In the genomic region with DNA sequence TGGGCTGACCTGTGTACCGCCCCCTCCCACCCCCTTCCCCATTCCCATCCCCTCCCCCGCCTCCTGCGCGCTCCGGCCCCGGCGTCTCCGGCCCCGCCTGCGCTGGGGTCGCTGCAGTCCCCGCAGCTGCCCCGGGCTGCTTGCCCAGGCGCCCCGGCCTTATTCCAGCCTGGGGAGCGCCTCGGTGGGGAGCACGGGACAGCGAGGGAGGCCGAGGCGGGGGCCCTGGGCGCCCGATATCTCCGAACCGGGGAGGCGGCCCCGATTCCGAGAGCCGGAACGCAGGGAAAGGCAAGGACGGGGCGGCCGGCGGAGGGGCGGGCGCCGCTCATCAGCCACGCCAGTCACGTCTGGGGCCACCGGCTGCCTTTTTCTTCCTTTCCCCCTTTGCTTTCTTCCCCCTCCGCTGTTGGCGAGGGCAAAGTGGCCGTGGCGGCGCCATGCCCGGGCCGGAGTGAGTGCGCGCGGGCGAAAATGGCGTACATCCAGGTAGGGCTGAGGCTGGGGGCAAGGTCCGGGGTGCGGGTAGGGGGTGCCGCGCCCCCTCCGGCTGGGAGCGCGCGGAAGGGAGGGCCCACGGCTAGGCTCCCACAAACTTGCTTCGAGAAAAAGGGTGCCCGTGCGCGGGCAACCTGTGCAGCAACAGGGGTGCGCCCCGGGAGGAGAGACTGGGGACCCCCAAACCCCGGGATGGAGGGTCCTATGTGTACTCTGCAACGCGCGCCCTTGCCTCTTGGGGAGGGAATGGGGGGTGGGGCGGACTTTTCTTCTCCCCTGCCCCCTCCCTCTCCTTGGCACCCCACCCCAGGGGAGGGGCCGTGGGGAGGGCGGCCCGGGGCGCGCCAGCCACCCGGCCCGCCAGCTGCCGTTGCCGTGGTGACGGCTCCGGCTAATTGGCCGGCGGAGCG, we compare ENCODE assay signal across 8 cellular contexts. TPM values are rescaled to one million over a fixed set of nuclear protein-coding genes. Genes with fewer than 3 reads are reported as not detected.
DNase-seq lines count a peak whose midpoint lies in the region; ATAC-seq and TF ChIP-seq lines count a peak whose summit lies in the region.

A gene with protein sequence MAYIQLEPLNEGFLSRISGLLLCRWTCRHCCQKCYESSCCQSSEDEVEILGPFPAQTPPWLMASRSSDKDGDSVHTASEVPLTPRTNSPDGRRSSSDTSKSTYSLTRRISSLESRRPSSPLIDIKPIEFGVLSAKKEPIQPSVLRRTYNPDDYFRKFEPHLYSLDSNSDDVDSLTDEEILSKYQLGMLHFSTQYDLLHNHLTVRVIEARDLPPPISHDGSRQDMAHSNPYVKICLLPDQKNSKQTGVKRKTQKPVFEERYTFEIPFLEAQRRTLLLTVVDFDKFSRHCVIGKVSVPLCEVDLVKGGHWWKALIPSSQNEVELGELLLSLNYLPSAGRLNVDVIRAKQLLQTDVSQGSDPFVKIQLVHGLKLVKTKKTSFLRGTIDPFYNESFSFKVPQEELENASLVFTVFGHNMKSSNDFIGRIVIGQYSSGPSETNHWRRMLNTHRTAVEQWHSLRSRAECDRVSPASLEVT (plus strand): TSS at position 68 of the 908 bp plus-strand sequence. CDS start 407 bp downstream, at position 475.

- H3K27ac ChIP-seq in brain microvascular endothelial cell: no peak within 1 kb of the TSS
- H3K27ac ChIP-seq in thyroid gland: peak within 1 kb of the TSS in 2 of 3 donors; percentile 56 to 77
- H3K27ac ChIP-seq in Karpas-422 (ENCODE audit: low read length): no peak within 1 kb of the TSS

- H3K79me2 ChIP-seq in Karpas-422 (ENCODE audit: low read length): no peaks in the 10 kb centered on the region

- 0% methylated on average over 13 to 19 of the region's 86 CpGs for WGBS in thyroid gland, 2 donors

- TF ChIP-seq CTCF in brain microvascular endothelial cell (IDR thresholded peaks at IDR 0.05; ENCODE audit: low read depth, low read length, missing control alignments) (no peak), thyroid gland (IDR thresholded peaks at IDR 0.05) (no peak)

- H3K4me3 ChIP-seq in brain microvascular endothelial cell (ENCODE audit: low read depth, low read length) (peak within 1 kb of the TSS; percentile 43), thyroid gland (replicated peaks in 1 of 3) (peak within 1 kb of the TSS in 2 of 3 donors; percentile 54 to 76), Karpas-422 (ENCODE audit: low read length) (no peak within 1 kb of the TSS)

- no peak within 1 kb of the TSS for H2AFZ ChIP-seq in Karpas-422 (ENCODE audit: low read length)

- H3K36me3 ChIP-seq in brain microvascular endothelial cell (replicated peaks) (no peaks in the 10 kb centered on the region), thyroid gland (no peaks in the 10 kb centered on the region), Karpas-422 (ENCODE audit: insufficient read depth, low read length) (no peaks in the 10 kb centered on the region)

- no peak within 1 kb of the TSS for H3K9ac ChIP-seq in Karpas-422 (ENCODE audit: low read length)

- H3K4me1 ChIP-seq in thyroid gland: peaks cover 9 to 10% of the 10 kb centered on the region in 2 donors
- no peaks in the 10 kb centered on the region for H3K4me1 ChIP-seq in Karpas-422 (ENCODE audit: low read length)

- intact Hi-C loops in thyroid gland (cut with DNase I): loop anchor here (5.0 to 10.0 kb wide), 2 partner anchors 81 to 336 kb away; no protein-coding TSS in a partner anchor

- no peaks in the 10 kb centered on the region for H3K9me2 ChIP-seq in Karpas-422 (replicated peaks; ENCODE audit: insufficient read depth, low read length)

- in situ Hi-C loops in brain microvascular endothelial cell (cut with HindIII; ENCODE audit: low pct_ligation_motif_present, low sequenced_read_pairs): no loop called here

- DNase-seq in DMS53 treated with DMSO at 0.1 percent for 48 hours (lab: John Stamatoyannopoulos, UW; ENCODE audit: unreplicated experiment): peak; percentile 30
- peak; percentile 94 for DNase-seq in NCI-H146 (lab: John Stamatoyannopoulos, UW)
- DNase-seq in brain microvascular endothelial cell: no peak
- DNase-seq in left lobe of liver (ENCODE audit: low spot score): peak; percentile 70
- DNase-seq in thyroid gland: peak; percentile 57 to 61
- DNase-seq in Karpas-422: no peak

- peaks cover 14% of the 10 kb centered on the region for H3K27me3 ChIP-seq in brain microvascular endothelial cell (replicated peaks)
- H3K27me3 ChIP-seq in thyroid gland: no peaks in the 10 kb centered on the region
- no peaks in the 10 kb centered on the region for H3K27me3 ChIP-seq in Karpas-422 (ENCODE audit: low read length)

- H3K9me3 ChIP-seq in thyroid gland (no peaks in the 10 kb centered on the region), Karpas-422 (ENCODE audit: low read length) (no peaks in the 10 kb centered on the region; the same call in 1 of the 2 replicates)

- no peaks in the 10 kb centered on the region for H4K20me1 ChIP-seq in Karpas-422 (ENCODE audit: insufficient read depth, low read depth, low read length)

- no peak within 1 kb of the TSS for H3K4me2 ChIP-seq in Karpas-422 (ENCODE audit: low read depth, low read length, poor library complexity, severe bottlenecking)

- ATAC-seq in left lobe of liver: peak; percentile 74
- no peak for ATAC-seq in GM18858 (IDR thresholded peaks at IDR 0.05; ENCODE audit: unreplicated experiment)
- no peak for ATAC-seq in GM21381 (IDR thresholded peaks at IDR 0.05; ENCODE audit: unreplicated experiment)

- TF ChIP-seq POLR2A in thyroid gland (IDR thresholded peaks at IDR 0.05): no peak

RNA-seq across cellular contexts. Expression of the gene that starts here (rescaled TPM):
- total RNA-seq in left lobe of liver (7.7 TPM), thyroid gland (10 to 100 TPM in 1 of 4 donors, 1 to 10 TPM in 3; 2.8 to 17.2 (median 8.6) TPM)
- total RNA-seq in Karpas-422 (2014; rRNA removed; shearing (Covaris generic); ENCODE audit: low replicate concordance): not detected in 2 replicates

Comparison
In these comparisons a context has a peak if more than half of its experiments do, and no peak if none do; other contexts are left out.
1. DNase-seq: peak in DMS53 treated with DMSO at 0.1 percent for 48 hours (single experiment), NCI-H146 (single experiment), left lobe of liver (single experiment) and thyroid gland (2 of 2); none in brain microvascular endothelial cell (single experiment) and Karpas-422 (single experiment).
2. H3K27ac ChIP-seq: peak in thyroid gland (2 of 3); none in brain microvascular endothelial cell (single experiment) and Karpas-422 (single experiment).